Comparison of ENCODE assay signal across 14 cellular contexts in the genomic region with DNA sequence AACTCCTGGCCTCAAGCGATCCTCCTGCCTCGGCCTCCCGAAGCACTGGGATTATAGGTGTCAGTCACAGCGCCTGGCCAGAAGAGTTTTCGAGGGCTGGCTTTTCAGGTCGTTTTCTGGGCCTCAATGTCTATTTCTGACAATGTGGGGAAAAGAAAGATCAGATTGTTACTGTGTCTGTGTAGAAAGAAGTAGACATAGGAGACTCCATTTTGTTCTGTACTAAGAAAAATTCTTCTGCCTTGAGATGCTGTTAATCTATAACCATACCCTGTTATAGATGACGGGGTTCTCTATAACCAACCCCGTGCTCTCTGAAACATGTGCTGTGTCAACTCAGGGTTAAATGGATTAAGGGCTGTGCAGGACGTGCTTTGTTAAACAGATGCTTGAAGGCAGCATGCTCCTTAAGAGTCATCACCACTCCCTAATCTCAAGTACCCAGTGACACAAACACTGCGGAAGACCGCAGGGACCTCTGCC. TPM values are rescaled to one million over a fixed set of nuclear protein-coding genes. Genes with fewer than 3 reads are reported as not detected.
DNase-seq lines count a peak whose midpoint lies in the region; ATAC-seq and TF ChIP-seq lines count a peak whose summit lies in the region.
"Not testable (repeated sequence)": the region's sequence is repeated elsewhere in the genome, so short reads cannot be mapped to it uniquely, and the experiment has no call there.
"Had no signal": no experiment of that assay in that cellular context is flagged by ENCODE, and none has a peak within 500 bp of the region (broad histone marks: within the 10 kb centered on the region; RNA-seq: fewer than 3 reads in every experiment).

No MANE protein-coding gene starts in this region.

- POLR2A ChIA-PET in Caco-2 (lab: Charles Lee) = not testable (repeated sequence)
- POLR2A ChIA-PET in activated CD8-positive, alpha-beta T cell treated with anti-CD3 and anti-CD28 coated beads for 36 hours (lab: Charles Lee) = interaction anchor here (3.0 kb wide), 1 partner anchor 32 kb away, joined by 7 read pairs; no protein-coding TSS in a partner anchor

- TF ChIP-seq CTCF in Caco-2 (IDR thresholded peaks at IDR 0.05; ENCODE audit: insufficient read depth in 1 of 2, low read depth in 1 of 2, low read length in 1 of 2, severe bottlenecking in 1 of 2, unreplicated experiment in 1 of 2); activated CD8-positive, alpha-beta T cell treated with anti-CD3 and anti-CD28 coated beads for 36 hours (IDR thresholded peaks at IDR 0.05); brain (conservative IDR thresholded peaks at IDR 0.05); hepatocyte (IDR thresholded peaks at IDR 0.05; ENCODE audit: poor library complexity); upper lobe of left lung (IDR thresholded peaks at IDR 0.05): not testable (repeated sequence)

- H3K36me3 ChIP-seq in Caco-2 (ENCODE audit: control insufficient read depth, insufficient read depth, low read length) = peaks cover 11% of the 10 kb centered on the region
- peaks cover 31% of the 10 kb centered on the region for H3K36me3 ChIP-seq in Karpas-422 (ENCODE audit: insufficient read depth, low read length)
- H3K36me3 ChIP-seq in SJCRH30 = peaks cover 22% of the 10 kb centered on the region
- not testable (repeated sequence) for H3K36me3 ChIP-seq in hepatocyte (replicated peaks; ENCODE audit: insufficient read depth, low read depth)
- peaks cover 3 to 34% (median 22%) of the 10 kb centered on the region in 4 donors for H3K36me3 ChIP-seq in upper lobe of left lung

- not testable (repeated sequence) for H3K4me2 ChIP-seq in Karpas-422 (ENCODE audit: low read depth, low read length, poor library complexity, severe bottlenecking)
- peak overlapping the region; percentile 77 for H3K4me2 ChIP-seq in hepatocyte

- H3K4me3 ChIP-seq in Caco-2 (ENCODE audit: low read depth, low read length); Karpas-422 (ENCODE audit: low read length); hepatocyte: not testable (repeated sequence)
- peak overlapping the region; percentile 93 for H3K4me3 ChIP-seq in SJCRH30
- H3K4me3 ChIP-seq in upper lobe of left lung = peak overlapping the region in 2 of 4 donors; percentile 79 to 87

- H3K4me1 Mint-ChIP-seq in Caco-2 (ENCODE audit: low read depth, unreplicated experiment) = peaks cover 17% of the 10 kb centered on the region
- peaks cover 26% of the 10 kb centered on the region for H3K4me1 Mint-ChIP-seq in activated CD8-positive, alpha-beta T cell treated with anti-CD3 and anti-CD28 coated beads for 36 hours (ENCODE audit: low read depth)
- H3K4me1 Mint-ChIP-seq in brain = peaks cover 38% of the 10 kb centered on the region
- H3K4me1 Mint-ChIP-seq in natural killer cell treated with Interleukin-12 subunit alpha and Interleukin-12 subunit beta and Interleukin-15 and Interleukin-18, amount 100 ng/mL, for 72 hours (ENCODE audit: low read depth in 2 of 2) = peaks cover 23% of the 10 kb centered on the region in 2 donors

- not testable (repeated sequence) for TF ChIP-seq EP300 in upper lobe of left lung (IDR thresholded peaks at IDR 0.05)

- not testable (repeated sequence) for H3K4me1 ChIP-seq in Caco-2, SJCRH30
- H3K4me1 ChIP-seq in Karpas-422 (ENCODE audit: low read length) (peaks cover 20% of the 10 kb centered on the region), hepatocyte (ENCODE audit: insufficient read depth) (peaks cover 12% of the 10 kb centered on the region), upper lobe of left lung (peaks cover 14 to 19% (median 18%) of the 10 kb centered on the region in 4 donors)

- H3K9me3 Mint-ChIP-seq in Caco-2 (ENCODE audit: unreplicated experiment); activated CD8-positive, alpha-beta T cell treated with anti-CD3 and anti-CD28 coated beads for 36 hours; brain; natural killer cell treated with Interleukin-12 subunit alpha and Interleukin-12 subunit beta and Interleukin-15 and Interleukin-18, amount 100 ng/mL, for 72 hours: not testable (repeated sequence)

- TF ChIP-seq POLR2A in upper lobe of left lung (IDR thresholded peaks at IDR 0.05) = not testable (repeated sequence)

- H3K9me3 ChIP-seq in Caco-2; Karpas-422 (ENCODE audit: low read length); SJCRH30 (replicated peaks); hepatocyte (ENCODE audit: low read depth); upper lobe of left lung: not testable (repeated sequence)

- ATAC-seq in activated CD8-positive, alpha-beta T cell treated with anti-CD3 and anti-CD28 coated beads for 36 hours; natural killer cell treated with Interleukin-12 subunit alpha and Interleukin-12 subunit beta and Interleukin-15 and Interleukin-18, amount 100 ng/mL, for 72 hours; upper lobe of left lung (ENCODE audit: low FRiP score in 2 of 2): not testable (repeated sequence)

- H2AFZ ChIP-seq in Karpas-422 (ENCODE audit: low read length); hepatocyte: not testable (repeated sequence)

- H3K9ac ChIP-seq in Karpas-422 (ENCODE audit: low read length) = not testable (repeated sequence)

- H3K4me3 Mint-ChIP-seq in Caco-2 (ENCODE audit: unreplicated experiment) (peak overlapping the region; percentile 92), brain (peak overlapping the region; percentile 84 to 97 (median 95))
- peak overlapping the region; percentile 97 for H3K4me3 Mint-ChIP-seq in activated CD8-positive, alpha-beta T cell treated with anti-CD3 and anti-CD28 coated beads for 36 hours
- peak overlapping the region; percentile 92 for H3K4me3 Mint-ChIP-seq in natural killer cell treated with Interleukin-12 subunit alpha and Interleukin-12 subunit beta and Interleukin-15 and Interleukin-18, amount 100 ng/mL, for 72 hours

- CTCF ChIA-PET in Caco-2 (lab: Charles Lee); activated CD8-positive, alpha-beta T cell treated with anti-CD3 and anti-CD28 coated beads for 36 hours (lab: Charles Lee): not testable (repeated sequence)

- not testable (repeated sequence) for H4K20me1 ChIP-seq in Karpas-422 (ENCODE audit: insufficient read depth, low read depth, low read length); hepatocyte (ENCODE audit: insufficient read depth, poor library complexity, severe bottlenecking)

- peak overlapping the region; percentile 1 for H3K27ac Mint-ChIP-seq in Caco-2 (ENCODE audit: unreplicated experiment)
- peak overlapping the region; percentile 93 for H3K27ac Mint-ChIP-seq in activated CD8-positive, alpha-beta T cell treated with anti-CD3 and anti-CD28 coated beads for 36 hours
- peak overlapping the region in 4 of 5 experiments; percentile 91 to 99 (median 99) for H3K27ac Mint-ChIP-seq in brain
- peak overlapping the region; percentile 76 to 95 for H3K27ac Mint-ChIP-seq in natural killer cell treated with Interleukin-12 subunit alpha and Interleukin-12 subunit beta and Interleukin-15 and Interleukin-18, amount 100 ng/mL, for 72 hours

- H3K36me3 Mint-ChIP-seq in Caco-2 (ENCODE audit: insufficient read depth, unreplicated experiment) (peaks cover 76% of the 10 kb centered on the region), brain (peaks cover 33% of the 10 kb centered on the region)
- peaks cover 36% of the 10 kb centered on the region for H3K36me3 Mint-ChIP-seq in activated CD8-positive, alpha-beta T cell treated with anti-CD3 and anti-CD28 coated beads for 36 hours (ENCODE audit: low read depth)
- H3K36me3 Mint-ChIP-seq in natural killer cell treated with Interleukin-12 subunit alpha and Interleukin-12 subunit beta and Interleukin-15 and Interleukin-18, amount 100 ng/mL, for 72 hours = not testable (repeated sequence)

- intact Hi-C loops in Caco-2 (cut with micrococcal nuclease; ENCODE audit: unreplicated experiment) = not testable (repeated sequence)
- intact Hi-C loops in activated CD8-positive, alpha-beta T cell treated with anti-CD3 and anti-CD28 coated beads for 36 hours (cut with micrococcal nuclease) = loop anchor here (10.0 kb wide), 1 partner anchor 55 kb away; the partner anchor contains the start of gene EID2B

- 64% methylated on average over 11 of the region's 11 CpGs for WGBS in hepatocyte (ENCODE audit: low lambda C conversion rate, missing lambda C conversion rate)
- 66 to 70% methylated on average over 11 of the region's 11 CpGs for WGBS in upper lobe of left lung, 2 donors

- H3K27me3 Mint-ChIP-seq in Caco-2 (ENCODE audit: insufficient read depth, unreplicated experiment); activated CD8-positive, alpha-beta T cell treated with anti-CD3 and anti-CD28 coated beads for 36 hours; brain; natural killer cell treated with Interleukin-12 subunit alpha and Interleukin-12 subunit beta and Interleukin-15 and Interleukin-18, amount 100 ng/mL, for 72 hours: not testable (repeated sequence)

- H3K9me2 ChIP-seq in Karpas-422 (replicated peaks; ENCODE audit: insufficient read depth, low read length); hepatocyte (replicated peaks; ENCODE audit: insufficient read depth): not testable (repeated sequence)

- BruUV-seq in Caco-2 (replicated peaks; lab: Mats Ljungman, UMichigan) = not testable (repeated sequence)

- peaks cover 27% of the 10 kb centered on the region for H3K79me2 ChIP-seq in Karpas-422 (ENCODE audit: low read length)
- peaks cover 23% of the 10 kb centered on the region for H3K79me2 ChIP-seq in hepatocyte

- DNase-seq in Caco-2; Karpas-422; SJCRH30; activated CD8-positive, alpha-beta T cell treated with anti-CD3 and anti-CD28 coated beads for 36 hours; hepatocyte (ENCODE audit: low spot score); natural killer cell treated with Interleukin-12 subunit alpha and Interleukin-12 subunit beta and Interleukin-15 and Interleukin-18, amount 100 ng/mL, for 72 hours (ENCODE audit: low spot score): not testable (repeated sequence)
- peak in 1 of 2 donors; percentile 27 for DNase-seq in upper lobe of left lung

- peak overlapping the region; percentile 77 for H3K27ac ChIP-seq in Karpas-422 (ENCODE audit: low read length)
- H3K27ac ChIP-seq in SJCRH30 = peak overlapping the region; percentile 29
- H3K27ac ChIP-seq in hepatocyte = peak overlapping the region; percentile 91
- H3K27ac ChIP-seq in upper lobe of left lung = peak overlapping the region; percentile 82 to 85 (median 84)

- H3K27me3 ChIP-seq in Caco-2 (replicated peaks; ENCODE audit: control insufficient read depth, insufficient read depth, low read length); Karpas-422 (ENCODE audit: low read length); SJCRH30; hepatocyte; upper lobe of left lung: not testable (repeated sequence)

RNA-seq across cellular contexts. Expression of gene TIMM50, which starts 1.3 kb away (rescaled TPM):
- 152 and 162 TPM in 2 replicates for total RNA-seq in Caco-2 (2022)
- 61.2 and 101 TPM in 2 replicates for total RNA-seq in Karpas-422 (2014; rRNA removed; shearing (Covaris generic); ENCODE audit: low replicate concordance)
- total RNA-seq in SJCRH30 (2014; rRNA removed; shearing (Covaris generic)) = 184 and 192 TPM in 2 replicates
- total RNA-seq in activated CD8-positive, alpha-beta T cell treated with anti-CD3 and anti-CD28 coated beads for 36 hours = 100 to 1,000 TPM; 108 to 114 TPM
- 94.7 TPM for polyA plus RNA-seq in brain (ENCODE audit: insufficient read depth, low read depth, low replicate concordance)
- 53.1 and 57.2 TPM in 2 replicates for total RNA-seq in hepatocyte
- polyA plus RNA-seq in hepatocyte = 56.4 and 61.7 TPM in 2 replicates
- 100 to 1,000 TPM in 1 of 2 donors, 10 to 100 TPM in 1; 74.0 to 133 TPM for total RNA-seq in natural killer cell treated with Interleukin-12 subunit alpha and Interleukin-12 subunit beta and Interleukin-15 and Interleukin-18, amount 100 ng/mL, for 72 hours
- 10 to 100 TPM; 47.8 to 80.9 (median 54.4) TPM for total RNA-seq in upper lobe of left lung

RNA-seq across cellular contexts. Expression of gene DLL3, which starts 19.4 kb away (rescaled TPM):
- total RNA-seq in Caco-2 (2022) (1.7 and 2.7 TPM in 2 replicates), hepatocyte (0.16 and 1.6 TPM in 2 replicates), upper lobe of left lung (not detected)
- total RNA-seq in Karpas-422 (2014; rRNA removed; shearing (Covaris generic); ENCODE audit: low replicate concordance) = 2.6 and 3.1 TPM in 2 replicates
- total RNA-seq in SJCRH30 (2014; rRNA removed; shearing (Covaris generic)) = 3.7 and 3.8 TPM in 2 replicates
- 1 to 10 TPM; 1.3 to 1.6 TPM for total RNA-seq in activated CD8-positive, alpha-beta T cell treated with anti-CD3 and anti-CD28 coated beads for 36 hours
- polyA plus RNA-seq in brain (ENCODE audit: insufficient read depth, low read depth, low replicate concordance) (57.3 TPM), hepatocyte (1.1 and 1.3 TPM in 2 replicates)
- total RNA-seq in natural killer cell treated with Interleukin-12 subunit alpha and Interleukin-12 subunit beta and Interleukin-15 and Interleukin-18, amount 100 ng/mL, for 72 hours = under 1 TPM; 0.21 to 0.92 TPM
- total RNA-seq: breast epithelium, mucosa of descending colon, thoracic aorta had no signal

RNA-seq across cellular contexts. Expression of gene SUPT5H, which starts 34.0 kb away (rescaled TPM):
- total RNA-seq in Caco-2 (2022) = 171 and 188 TPM in 2 replicates
- 55.3 and 66.3 TPM in 2 replicates for total RNA-seq in Karpas-422 (2014; rRNA removed; shearing (Covaris generic); ENCODE audit: low replicate concordance)
- 89.8 and 106 TPM in 2 replicates for total RNA-seq in SJCRH30 (2014; rRNA removed; shearing (Covaris generic))
- 100 to 1,000 TPM; 127 to 141 TPM for total RNA-seq in activated CD8-positive, alpha-beta T cell treated with anti-CD3 and anti-CD28 coated beads for 36 hours
- polyA plus RNA-seq in brain (ENCODE audit: insufficient read depth, low read depth, low replicate concordance) = 142 TPM
- 63.7 and 71.6 TPM in 2 replicates for total RNA-seq in hepatocyte
- 184 and 213 TPM in 2 replicates for polyA plus RNA-seq in hepatocyte
- total RNA-seq in natural killer cell treated with Interleukin-12 subunit alpha and Interleukin-12 subunit beta and Interleukin-15 and Interleukin-18, amount 100 ng/mL, for 72 hours = 100 to 1,000 TPM; 164 to 192 TPM
- 100 to 1,000 TPM in 4 of 6 donors, 10 to 100 TPM in 2; 94.9 to 183 (median 111) TPM for total RNA-seq in upper lobe of left lung

RNA-seq across cellular contexts. Expression of gene SELENOV, which starts 35.6 kb away (rescaled TPM):
- total RNA-seq in Caco-2 (2022) = 0.46 and 1.6 TPM in 2 replicates
- total RNA-seq in Karpas-422 (2014; rRNA removed; shearing (Covaris generic); ENCODE audit: low replicate concordance) = not detected in 2 replicates
- 0.15 and 0.32 TPM in 2 replicates for total RNA-seq in SJCRH30 (2014; rRNA removed; shearing (Covaris generic))
- total RNA-seq in activated CD8-positive, alpha-beta T cell treated with anti-CD3 and anti-CD28 coated beads for 36 hours = not detected
- polyA plus RNA-seq in brain (ENCODE audit: insufficient read depth, low read depth, low replicate concordance) = 4.3 TPM
- total RNA-seq in hepatocyte = 0.50 and 2.0 TPM in 2 replicates
- polyA plus RNA-seq in hepatocyte = 0.98 and 2.2 TPM in 2 replicates
- total RNA-seq in natural killer cell treated with Interleukin-12 subunit alpha and Interleukin-12 subunit beta and Interleukin-15 and Interleukin-18, amount 100 ng/mL, for 72 hours = not detected
- total RNA-seq in upper lobe of left lung = not detected
- total RNA-seq: breast epithelium, endothelial cell of umbilical vein, left colon, mucosa of descending colon, thoracic aorta had no signal
- polyA plus RNA-seq: endothelial cell of umbilical vein, small intestine had no signal

RNA-seq across cellular contexts. Expression of gene RPS16, which starts 43.6 kb away (rescaled TPM):
- total RNA-seq in Caco-2 (2022) = 2,801 and 3,019 TPM in 2 replicates
- total RNA-seq in Karpas-422 (2014; rRNA removed; shearing (Covaris generic); ENCODE audit: low replicate concordance) = 378 and 758 TPM in 2 replicates
- 1,718 and 1,766 TPM in 2 replicates for total RNA-seq in SJCRH30 (2014; rRNA removed; shearing (Covaris generic))
- total RNA-seq in activated CD8-positive, alpha-beta T cell treated with anti-CD3 and anti-CD28 coated beads for 36 hours = 1,000 to 10,000 TPM; 3,249 to 3,324 TPM
- 2,932 TPM for polyA plus RNA-seq in brain (ENCODE audit: insufficient read depth, low read depth, low replicate concordance)
- total RNA-seq in hepatocyte = 63.8 and 115 TPM in 2 replicates
- polyA plus RNA-seq in hepatocyte = 409 and 411 TPM in 2 replicates
- 1,000 to 10,000 TPM; 1,544 to 1,854 TPM for total RNA-seq in natural killer cell treated with Interleukin-12 subunit alpha and Interleukin-12 subunit beta and Interleukin-15 and Interleukin-18, amount 100 ng/mL, for 72 hours
- total RNA-seq in upper lobe of left lung = 1,000 to 10,000 TPM in 4 of 6 donors, 100 to 1,000 TPM in 2; 634 to 2,303 (median 1,625) TPM

Comparison
In these comparisons a context has a peak if more than half of its experiments do, and no peak if none do; other contexts are left out.
1. H3K27ac Mint-ChIP-seq: peak in every context shown above with its lines; median percentile 99 in brain; 93 in activated CD8-positive, alpha-beta T cell treated with anti-CD3 and anti-CD28 coated beads for 36 hours; 86 in natural killer cell treated with Interleukin-12 subunit alpha and Interleukin-12 subunit beta and Interleukin-15 and Interleukin-18, amount 100 ng/mL, for 72 hours; 1 in Caco-2.
2. H3K27ac ChIP-seq: peak in every context shown above with its lines; median percentile 91 in hepatocyte; 84 in upper lobe of left lung; 77 in Karpas-422; 29 in SJCRH30.